ENCODE assay signal across 21 cellular contexts in genomic region chr9:122849546-122849945, GRCh38. TPM values are rescaled to one million over a fixed set of nuclear protein-coding genes. Genes with fewer than 3 reads are reported as not detected.
DNase-seq lines count a peak whose midpoint lies in the region; ATAC-seq and TF ChIP-seq lines count a peak whose summit lies in the region.
"Had no signal": no experiment of that assay in that cellular context is flagged by ENCODE, and none has a peak within 500 bp of the region (broad histone marks: within the 10 kb centered on the region; RNA-seq: fewer than 3 reads in every experiment).

No MANE protein-coding gene starts in this region.

- TF ChIP-seq POLR2A in prostate gland (IDR thresholded peaks at IDR 0.05) = no peak

- CTCF ChIA-PET in activated CD4-positive, alpha-beta memory T cell treated with anti-CD3 and anti-CD28 coated beads, Interleukin-2, amount 10 ng/mL, durations not matched to agents 7 days and 5 days (lab: Charles Lee) = no interaction called here
- CTCF ChIA-PET in activated CD4-positive, alpha-beta memory T cell treated with anti-CD3 and anti-CD28 coated beads for 36 hours (lab: Charles Lee) = no interaction called here

- WGBS in prostate gland = 53% methylated on average over 2 of the region's 2 CpGs

- no peaks in the 10 kb centered on the region for H3K27me3 Mint-ChIP-seq in activated CD4-positive, alpha-beta memory T cell treated with anti-CD3 and anti-CD28 coated beads, Interleukin-2, amount 10 ng/mL, durations not matched to agents 7 days and 5 days
- no peaks in the 10 kb centered on the region for H3K27me3 Mint-ChIP-seq in activated CD4-positive, alpha-beta memory T cell treated with anti-CD3 and anti-CD28 coated beads for 36 hours
- H3K27me3 Mint-ChIP-seq in stimulated activated naive CD8-positive, alpha-beta T cell treated with anti-CD3 and anti-CD28 coated beads, Interleukin-15, Interleukin-2, amounts not matched to agents 100 ng/mL and 50 ng/mL, for 24 hours = no peaks in the 10 kb centered on the region
- no peaks in the 10 kb centered on the region for H3K27me3 Mint-ChIP-seq in stimulated activated naive CD8-positive, alpha-beta T cell treated with anti-CD3 and anti-CD28 coated beads, Interleukin-15, amount 100 ng/mL, for 72 hours
- H3K27me3 Mint-ChIP-seq in activated T-helper 2 cell treated with anti-CD3 and anti-CD28 coated beads, Interferon-gamma antibody, Interleukin-2, Interleukin-4, amounts not matched to agents 10 μg/mL and 5 μg/mL and 100 μg/mL, durations not matched to agents 14 hours and 24 hours and 36 hours (ENCODE audit: low read depth) = no peaks in the 10 kb centered on the region
- H3K27me3 Mint-ChIP-seq: CD4-positive, CD25-positive, alpha-beta regulatory T cell had no signal

- no peak for DNase-seq in activated CD4-positive, alpha-beta memory T cell treated with anti-CD3 and anti-CD28 coated beads, Interleukin-2, amount 10 ng/mL, durations not matched to agents 7 days and 5 days
- no peak for DNase-seq in activated CD4-positive, alpha-beta memory T cell treated with anti-CD3 and anti-CD28 coated beads for 36 hours
- no peak for DNase-seq in stimulated activated naive CD8-positive, alpha-beta T cell treated with anti-CD3 and anti-CD28 coated beads, Interleukin-15, amount 100 ng/mL, for 72 hours
- DNase-seq in activated T-helper 2 cell treated with anti-CD3 and anti-CD28 coated beads, Interferon-gamma antibody, Interleukin-2, Interleukin-4, amounts not matched to agents 10 μg/mL and 5 μg/mL and 100 μg/mL, durations not matched to agents 14 hours and 24 hours and 36 hours (ENCODE audit: low spot score) = no peak
- no peak for DNase-seq in stimulated activated effector memory CD8-positive, alpha-beta T cell treated with anti-CD3 and anti-CD28 coated beads, Interleukin-12 subunit alpha, Interleukin-12 subunit beta, amount 100 ng/mL, for 72 hours (ENCODE audit: low spot score in 2 of 2)
- DNase-seq in prostate gland (ENCODE audit: low spot score) = no peak
- DNase-seq: BE2C; CD4-positive, CD25-positive, alpha-beta regulatory T cell; DMS79 treated with DMSO at 0.1 percent for 48 hours; NCI-H1417; NCI-H187; NCI-H2107; NCI-H510A; NCI-H748 treated with DMSO at 0.1 percent for 48 hours; NK-92 treated with Interleukin-12 subunit alpha and Interleukin-12 subunit beta, amount 100 ng/mL, for 24 hours had no signal

- H3K27me3 ChIP-seq in prostate gland (replicated peaks; ENCODE audit: insufficient read depth) = no peaks in the 10 kb centered on the region
- H3K27me3 ChIP-seq: BE2C had no signal

- intact Hi-C loops in activated CD4-positive, alpha-beta memory T cell treated with anti-CD3 and anti-CD28 coated beads for 36 hours (cut with micrococcal nuclease) = loop anchor here (5.0 kb wide), 1 partner anchor 53 kb away; no protein-coding TSS in a partner anchor
- intact Hi-C loops in activated T-helper 2 cell treated with anti-CD3 and anti-CD28 coated beads, Interferon-gamma antibody, Interleukin-2, Interleukin-4, amounts not matched to agents 10 μg/mL and 5 μg/mL and 100 μg/mL, durations not matched to agents 14 hours and 24 hours and 36 hours (cut with micrococcal nuclease) = loop anchor here (5.0 kb wide), 1 partner anchor 143 kb away; no protein-coding TSS in a partner anchor
- intact Hi-C loops in prostate gland (cut with DNase I) = no loop called here

- H3K27ac ChIP-seq in prostate gland = no peak overlapping the region
- H3K27ac ChIP-seq: KMS-11 had no signal

- peaks cover 0 to 8% of the 10 kb centered on the region in 2 donors for H3K36me3 ChIP-seq in prostate gland

- ATAC-seq in stimulated activated naive CD8-positive, alpha-beta T cell treated with anti-CD3 and anti-CD28 coated beads, Interleukin-15, amount 100 ng/mL, for 72 hours = no peak
- ATAC-seq in stimulated activated effector memory CD8-positive, alpha-beta T cell treated with anti-CD3 and anti-CD28 coated beads, Interleukin-12 subunit alpha, Interleukin-12 subunit beta, amount 100 ng/mL, for 72 hours = no peak
- ATAC-seq in HG03520 (IDR thresholded peaks at IDR 0.05; ENCODE audit: unreplicated experiment) = no peak
- ATAC-seq: Right ventricle myocardium inferior had no signal

- no peak overlapping the region for H3K4me3 Mint-ChIP-seq in activated CD4-positive, alpha-beta memory T cell treated with anti-CD3 and anti-CD28 coated beads, Interleukin-2, amount 10 ng/mL, durations not matched to agents 7 days and 5 days
- no peak overlapping the region for H3K4me3 Mint-ChIP-seq in activated CD4-positive, alpha-beta memory T cell treated with anti-CD3 and anti-CD28 coated beads for 36 hours
- H3K4me3 Mint-ChIP-seq in stimulated activated naive CD8-positive, alpha-beta T cell treated with anti-CD3 and anti-CD28 coated beads, Interleukin-15, Interleukin-2, amounts not matched to agents 100 ng/mL and 50 ng/mL, for 24 hours = no peak overlapping the region
- H3K4me3 Mint-ChIP-seq in stimulated activated naive CD8-positive, alpha-beta T cell treated with anti-CD3 and anti-CD28 coated beads, Interleukin-15, amount 100 ng/mL, for 72 hours = no peak overlapping the region
- no peak overlapping the region for H3K4me3 Mint-ChIP-seq in activated T-helper 2 cell treated with anti-CD3 and anti-CD28 coated beads, Interferon-gamma antibody, Interleukin-2, Interleukin-4, amounts not matched to agents 10 μg/mL and 5 μg/mL and 100 μg/mL, durations not matched to agents 14 hours and 24 hours and 36 hours (ENCODE audit: low read depth)
- H3K4me3 Mint-ChIP-seq in stimulated activated effector memory CD8-positive, alpha-beta T cell treated with anti-CD3 and anti-CD28 coated beads, Interleukin-12 subunit alpha, Interleukin-12 subunit beta, amount 100 ng/mL, for 72 hours = no peak overlapping the region
- H3K4me3 Mint-ChIP-seq: CD4-positive, CD25-positive, alpha-beta regulatory T cell had no signal

- TF ChIP-seq CTCF in prostate gland (IDR thresholded peaks at IDR 0.05) = no peak

- POLR2A ChIA-PET in activated CD4-positive, alpha-beta memory T cell treated with anti-CD3 and anti-CD28 coated beads, Interleukin-2, amount 10 ng/mL, durations not matched to agents 7 days and 5 days (lab: Charles Lee) = interaction anchor here (1.3 to 1.7 kb wide), 2 partner anchors 14 to 21 kb away, joined by 3 read pairs; partner anchors contain the start of gene PDCL
- POLR2A ChIA-PET in activated CD4-positive, alpha-beta memory T cell treated with anti-CD3 and anti-CD28 coated beads for 36 hours (lab: Charles Lee) = interaction anchor here (0.6 to 2.0 kb wide), 2 partner anchors 14 to 48 kb away, joined by 3 to 5 read pairs; no protein-coding TSS in a partner anchor

- H3K4me1 ChIP-seq in prostate gland (replicated peaks) = no peaks in the 10 kb centered on the region
- H3K4me1 ChIP-seq: BE2C had no signal

- peaks cover 27% of the 10 kb centered on the region for H3K4me1 Mint-ChIP-seq in activated CD4-positive, alpha-beta memory T cell treated with anti-CD3 and anti-CD28 coated beads, Interleukin-2, amount 10 ng/mL, durations not matched to agents 7 days and 5 days
- peaks cover 28% of the 10 kb centered on the region for H3K4me1 Mint-ChIP-seq in activated CD4-positive, alpha-beta memory T cell treated with anti-CD3 and anti-CD28 coated beads for 36 hours (ENCODE audit: low read depth)
- peaks cover 36% of the 10 kb centered on the region for H3K4me1 Mint-ChIP-seq in stimulated activated naive CD8-positive, alpha-beta T cell treated with anti-CD3 and anti-CD28 coated beads, Interleukin-15, Interleukin-2, amounts not matched to agents 100 ng/mL and 50 ng/mL, for 24 hours (ENCODE audit: low read depth)
- H3K4me1 Mint-ChIP-seq in stimulated activated naive CD8-positive, alpha-beta T cell treated with anti-CD3 and anti-CD28 coated beads, Interleukin-15, amount 100 ng/mL, for 72 hours = peaks cover 36% of the 10 kb centered on the region
- peaks cover 25% of the 10 kb centered on the region for H3K4me1 Mint-ChIP-seq in activated T-helper 2 cell treated with anti-CD3 and anti-CD28 coated beads, Interferon-gamma antibody, Interleukin-2, Interleukin-4, amounts not matched to agents 10 μg/mL and 5 μg/mL and 100 μg/mL, durations not matched to agents 14 hours and 24 hours and 36 hours (ENCODE audit: low read depth)
- H3K4me1 Mint-ChIP-seq in stimulated activated effector memory CD8-positive, alpha-beta T cell treated with anti-CD3 and anti-CD28 coated beads, Interleukin-12 subunit alpha, Interleukin-12 subunit beta, amount 100 ng/mL, for 72 hours = peaks cover 9% of the 10 kb centered on the region

- H3K4me3 ChIP-seq in prostate gland = no peak overlapping the region

- H3K9me3 ChIP-seq in prostate gland = no peaks in the 10 kb centered on the region
- H3K9me3 ChIP-seq: BE2C had no signal

- peaks cover 60% of the 10 kb centered on the region for H3K36me3 Mint-ChIP-seq in activated CD4-positive, alpha-beta memory T cell treated with anti-CD3 and anti-CD28 coated beads, Interleukin-2, amount 10 ng/mL, durations not matched to agents 7 days and 5 days (ENCODE audit: low read depth)
- H3K36me3 Mint-ChIP-seq in activated CD4-positive, alpha-beta memory T cell treated with anti-CD3 and anti-CD28 coated beads for 36 hours = peaks cover 32% of the 10 kb centered on the region
- H3K36me3 Mint-ChIP-seq in stimulated activated naive CD8-positive, alpha-beta T cell treated with anti-CD3 and anti-CD28 coated beads, Interleukin-15, Interleukin-2, amounts not matched to agents 100 ng/mL and 50 ng/mL, for 24 hours (ENCODE audit: low read depth) = peaks cover 55% of the 10 kb centered on the region
- H3K36me3 Mint-ChIP-seq in activated T-helper 2 cell treated with anti-CD3 and anti-CD28 coated beads, Interferon-gamma antibody, Interleukin-2, Interleukin-4, amounts not matched to agents 10 μg/mL and 5 μg/mL and 100 μg/mL, durations not matched to agents 14 hours and 24 hours and 36 hours (ENCODE audit: low read depth) = peaks cover 57% of the 10 kb centered on the region
- peaks cover 82% of the 10 kb centered on the region for H3K36me3 Mint-ChIP-seq in stimulated activated effector memory CD8-positive, alpha-beta T cell treated with anti-CD3 and anti-CD28 coated beads, Interleukin-12 subunit alpha, Interleukin-12 subunit beta, amount 100 ng/mL, for 72 hours

- H3K27ac Mint-ChIP-seq in activated CD4-positive, alpha-beta memory T cell treated with anti-CD3 and anti-CD28 coated beads, Interleukin-2, amount 10 ng/mL, durations not matched to agents 7 days and 5 days = peak overlapping the region; percentile 0
- no peak overlapping the region for H3K27ac Mint-ChIP-seq in activated CD4-positive, alpha-beta memory T cell treated with anti-CD3 and anti-CD28 coated beads for 36 hours
- H3K27ac Mint-ChIP-seq in stimulated activated naive CD8-positive, alpha-beta T cell treated with anti-CD3 and anti-CD28 coated beads, Interleukin-15, Interleukin-2, amounts not matched to agents 100 ng/mL and 50 ng/mL, for 24 hours = peak overlapping the region; percentile 49
- peak overlapping the region in 1 of 2 donors; percentile 80 for H3K27ac Mint-ChIP-seq in stimulated activated naive CD8-positive, alpha-beta T cell treated with anti-CD3 and anti-CD28 coated beads, Interleukin-15, amount 100 ng/mL, for 72 hours
- peak overlapping the region; percentile 42 for H3K27ac Mint-ChIP-seq in activated T-helper 2 cell treated with anti-CD3 and anti-CD28 coated beads, Interferon-gamma antibody, Interleukin-2, Interleukin-4, amounts not matched to agents 10 μg/mL and 5 μg/mL and 100 μg/mL, durations not matched to agents 14 hours and 24 hours and 36 hours
- H3K27ac Mint-ChIP-seq in stimulated activated effector memory CD8-positive, alpha-beta T cell treated with anti-CD3 and anti-CD28 coated beads, Interleukin-12 subunit alpha, Interleukin-12 subunit beta, amount 100 ng/mL, for 72 hours = peak overlapping the region; percentile 17

- no peaks in the 10 kb centered on the region for H3K9me3 Mint-ChIP-seq in activated CD4-positive, alpha-beta memory T cell treated with anti-CD3 and anti-CD28 coated beads, Interleukin-2, amount 10 ng/mL, durations not matched to agents 7 days and 5 days
- H3K9me3 Mint-ChIP-seq in activated CD4-positive, alpha-beta memory T cell treated with anti-CD3 and anti-CD28 coated beads for 36 hours = no peaks in the 10 kb centered on the region
- no peaks in the 10 kb centered on the region for H3K9me3 Mint-ChIP-seq in stimulated activated naive CD8-positive, alpha-beta T cell treated with anti-CD3 and anti-CD28 coated beads, Interleukin-15, Interleukin-2, amounts not matched to agents 100 ng/mL and 50 ng/mL, for 24 hours
- H3K9me3 Mint-ChIP-seq in stimulated activated naive CD8-positive, alpha-beta T cell treated with anti-CD3 and anti-CD28 coated beads, Interleukin-15, amount 100 ng/mL, for 72 hours = no peaks in the 10 kb centered on the region
- H3K9me3 Mint-ChIP-seq in activated T-helper 2 cell treated with anti-CD3 and anti-CD28 coated beads, Interferon-gamma antibody, Interleukin-2, Interleukin-4, amounts not matched to agents 10 μg/mL and 5 μg/mL and 100 μg/mL, durations not matched to agents 14 hours and 24 hours and 36 hours = no peaks in the 10 kb centered on the region
- no peaks in the 10 kb centered on the region for H3K9me3 Mint-ChIP-seq in stimulated activated effector memory CD8-positive, alpha-beta T cell treated with anti-CD3 and anti-CD28 coated beads, Interleukin-12 subunit alpha, Interleukin-12 subunit beta, amount 100 ng/mL, for 72 hours
- H3K9me3 Mint-ChIP-seq: CD4-positive, CD25-positive, alpha-beta regulatory T cell had no signal

RNA-seq across cellular contexts. Expression of gene PDCL, which starts 21.2 kb away (rescaled TPM):
- 10 to 100 TPM; 23.0 to 24.2 TPM for total RNA-seq in activated CD4-positive, alpha-beta memory T cell treated with anti-CD3 and anti-CD28 coated beads, Interleukin-2, amount 10 ng/mL, durations not matched to agents 7 days and 5 days
- total RNA-seq in activated CD4-positive, alpha-beta memory T cell treated with anti-CD3 and anti-CD28 coated beads for 36 hours = 10 to 100 TPM; 18.7 to 21.5 TPM
- total RNA-seq in activated T-helper 2 cell treated with anti-CD3 and anti-CD28 coated beads, Interferon-gamma antibody, Interleukin-2, Interleukin-4, amounts not matched to agents 10 μg/mL and 5 μg/mL and 100 μg/mL, durations not matched to agents 14 hours and 24 hours and 36 hours = 20.4 and 22.6 TPM in 2 replicates
- 10 to 100 TPM; 13.9 to 21.9 TPM for total RNA-seq in prostate gland

RNA-seq across cellular contexts. Expression of gene OR1K1, which starts 49.6 kb away (rescaled TPM):
- total RNA-seq in activated CD4-positive, alpha-beta memory T cell treated with anti-CD3 and anti-CD28 coated beads, Interleukin-2, amount 10 ng/mL, durations not matched to agents 7 days and 5 days = not detected
- not detected for total RNA-seq in activated CD4-positive, alpha-beta memory T cell treated with anti-CD3 and anti-CD28 coated beads for 36 hours
- not detected in 2 replicates for total RNA-seq in activated T-helper 2 cell treated with anti-CD3 and anti-CD28 coated beads, Interferon-gamma antibody, Interleukin-2, Interleukin-4, amounts not matched to agents 10 μg/mL and 5 μg/mL and 100 μg/mL, durations not matched to agents 14 hours and 24 hours and 36 hours
- not detected for total RNA-seq in prostate gland
- total RNA-seq: CD4-positive, CD25-positive, alpha-beta regulatory T cell; H1; HT-29; Right ventricle myocardium inferior had no signal

RNA-seq across cellular contexts. Expression of gene RC3H2, which starts 55.6 kb away (rescaled TPM):
- 10 to 100 TPM; 51.4 to 55.1 TPM for total RNA-seq in activated CD4-positive, alpha-beta memory T cell treated with anti-CD3 and anti-CD28 coated beads, Interleukin-2, amount 10 ng/mL, durations not matched to agents 7 days and 5 days
- 10 to 100 TPM; 27.7 to 27.8 TPM for total RNA-seq in activated CD4-positive, alpha-beta memory T cell treated with anti-CD3 and anti-CD28 coated beads for 36 hours
- 37.0 and 38.3 TPM in 2 replicates for total RNA-seq in activated T-helper 2 cell treated with anti-CD3 and anti-CD28 coated beads, Interferon-gamma antibody, Interleukin-2, Interleukin-4, amounts not matched to agents 10 μg/mL and 5 μg/mL and 100 μg/mL, durations not matched to agents 14 hours and 24 hours and 36 hours
- 10 to 100 TPM; 25.8 to 47.9 TPM for total RNA-seq in prostate gland
